Comparison of ENCODE assay signal across 7 cellular contexts in genomic region chr10:83941189-83941588, GRCh38.
"Had no signal": no experiment of that assay in that cellular context is flagged by ENCODE, and none has a peak within 500 bp of the region (broad histone marks: within the 10 kb centered on the region; RNA-seq: fewer than 3 reads in every experiment).

No MANE protein-coding gene starts in this region.

- FAIRE-seq: HepG2, HTR-8/SVneo, K562 had no signal

- ATAC-seq: HepG2, K562 had no signal

- DNase-seq: IMR-90, KBM-7, KG1 had no signal

- H3K4me3 ChIP-seq: K562 had no signal

- H3K27ac ChIP-seq: HL-60 had no signal
